ENCODE assay signal across 22 cellular contexts in the genomic region with DNA sequence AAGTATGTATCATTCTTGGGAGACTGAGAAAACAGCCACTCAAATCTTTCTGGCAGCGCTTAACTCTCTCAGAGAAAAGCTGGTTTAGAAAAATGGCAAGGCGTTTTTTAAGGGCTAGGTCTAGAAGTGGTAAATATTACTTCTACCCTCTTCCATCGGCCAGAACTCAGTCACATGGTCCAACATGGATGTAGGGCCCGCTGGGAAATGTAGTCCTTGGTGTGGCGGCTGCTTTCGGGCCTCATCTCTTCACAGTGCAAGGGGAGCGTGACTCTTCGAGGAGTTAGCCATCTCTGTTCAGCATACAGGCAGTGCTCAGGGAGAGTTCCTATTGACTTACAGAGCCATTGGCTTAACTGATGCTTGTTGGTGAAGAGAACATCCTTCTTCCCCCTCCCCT. TPM values are rescaled to one million over a fixed set of nuclear protein-coding genes. Genes with fewer than 3 reads are reported as not detected.
"Had no signal": no experiment of that assay in that cellular context is flagged by ENCODE, and none has a peak within 500 bp of the region (broad histone marks: within the 10 kb centered on the region; RNA-seq: fewer than 3 reads in every experiment).

No MANE protein-coding gene starts in this region.

- H3K9me3 ChIP-seq: ascending aorta, breast epithelium, vagina had no signal

- H3K27ac ChIP-seq: ascending aorta, breast epithelium, parathyroid adenoma, tibial nerve, vagina had no signal

- FAIRE-seq: keratinocyte had no signal

- H3K4me1 ChIP-seq: breast epithelium had no signal

- DNase-seq: activated B cell treated with CpG ODN at 0.5 μM for 24 hours; activated CD4-positive, alpha-beta T cell treated with anti-CD3 and anti-CD28 coated beads for 48 hours; activated CD8-positive, alpha-beta T cell treated with anti-CD3 and anti-CD28 coated beads, Interleukin-2, amount 10 ng/mL, durations not matched to agents 7 days and 5 days; activated naive CD4-positive, alpha-beta T cell treated with anti-CD3 and anti-CD28 coated beads, Interleukin-2, amount 10 ng/mL, durations not matched to agents 7 days and 5 days; dermis blood vessel endothelial cell; hippocampal formation; naive thymus-derived CD4-positive, alpha-beta T cell; stimulated activated CD4-positive, alpha-beta T cell treated with anti-CD3 and anti-CD28 coated beads, Interleukin-4, amount 100 ng/mL, for 1 hour; stimulated activated naive CD4-positive, alpha-beta T cell; substantia nigra had no signal

- H3K4me3 ChIP-seq: ascending aorta, breast epithelium, tibial nerve, vagina had no signal

- H3K36me3 ChIP-seq: ascending aorta, breast epithelium, tibial nerve, vagina had no signal

- ATAC-seq: activated CD8-positive, alpha-beta T cell treated with anti-CD3 and anti-CD28 coated beads, Interleukin-2, amount 10 ng/mL, durations not matched to agents 7 days and 5 days; esophagus mucosa; left lobe of liver; naive thymus-derived CD4-positive, alpha-beta T cell had no signal

RNA-seq across cellular contexts. Expression of gene VSTM2B, which starts 6.3 kb away (rescaled TPM):
- total RNA-seq: activated B cell treated with CpG ODN at 0.5 μM for 24 hours; activated CD8-positive, alpha-beta T cell treated with anti-CD3 and anti-CD28 coated beads, Interleukin-2, amount 10 ng/mL, durations not matched to agents 7 days and 5 days; ascending aorta; breast epithelium; chondrocyte; dermis blood vessel endothelial cell; esophagus mucosa; left lobe of liver; lung microvascular endothelial cell; mononuclear cell; renal cortical epithelial cell; tibial nerve had no signal
- polyA plus RNA-seq: keratinocyte; naive thymus-derived CD4-positive, alpha-beta T cell had no signal
